In genomic region chr18:3048820-3049349, GRCh38 we compare ENCODE assay signal across 27 cellular contexts.
"Had no signal": no experiment of that assay in that cellular context is flagged by ENCODE, and none has a peak within 500 bp of the region (broad histone marks: within the 10 kb centered on the region; RNA-seq: fewer than 3 reads in every experiment).

No MANE protein-coding gene starts in this region.

- ATAC-seq: left colon; left lung; lower lobe of right lung; naive thymus-derived CD8-positive, alpha-beta T cell; right cardiac atrium; sciatic nerve; stimulated activated naive B cell treated with anti-CD40 and anti-IgM and Interleukin-4, amounts not matched to agents 10 μg/mL and 1 μg/mL and 100 μg/mL, for 72 hours; stimulated activated naive CD8-positive, alpha-beta T cell treated with anti-CD3 and anti-CD28 coated beads, Interleukin-15, Interleukin-2, amounts not matched to agents 100 U/mL and 50 U/mL, for 24 hours had no signal

- H3K36me3 ChIP-seq: left lung, lower lobe of right lung, ovary, stomach, thyroid gland, transverse colon, upper lobe of left lung, vagina had no signal

- H3K27ac ChIP-seq: left lung, lower lobe of right lung, ovary, skin epidermis, testis, thyroid gland, transverse colon, vagina had no signal

- H3K9me3 ChIP-seq: left lung, lower lobe of right lung, ovary, stomach, testis, thyroid gland, transverse colon, upper lobe of left lung, vagina had no signal

- H3K27ac Mint-ChIP-seq: progenitor cell of endocrine pancreas; stimulated activated naive B cell treated with anti-CD40 and anti-IgM and Interleukin-4, amounts not matched to agents 10 μg/mL and 1 μg/mL and 100 μg/mL, for 72 hours had no signal

- H3K4me3 Mint-ChIP-seq: immature natural killer cell; naive thymus-derived CD8-positive, alpha-beta T cell; nephron progenitor cell; stimulated activated naive B cell treated with anti-CD40 and anti-IgM and Interleukin-4, amounts not matched to agents 10 μg/mL and 1 μg/mL and 100 μg/mL, for 72 hours had no signal

- H3K27me3 Mint-ChIP-seq: naive thymus-derived CD8-positive, alpha-beta T cell; progenitor cell of endocrine pancreas had no signal

- FAIRE-seq: islet of Langerhans, kidney had no signal

- H3K4me3 ChIP-seq: left lung, lower lobe of right lung, ovary, skin epidermis, stomach, testis, thyroid gland, transverse colon, upper lobe of left lung, vagina had no signal

- H3K4me1 ChIP-seq: thyroid gland, vagina had no signal

- DNase-seq: immature natural killer cell; kidney; left colon; left lung; lower lobe of right lung; mammary epithelial cell; mesenchymal stem cell; naive thymus-derived CD8-positive, alpha-beta T cell; nephron progenitor cell; ovary; right cardiac atrium; stimulated activated CD4-positive, alpha-beta T cell treated with anti-CD3 and anti-CD28 coated beads, Interleukin-12 subunit alpha, Interleukin-12 subunit beta, amount 100 ng/mL, for 4 hours; stimulated activated CD4-positive, alpha-beta T cell treated with anti-CD3 and anti-CD28 coated beads, Interleukin-15, amount 100 ng/mL, for 24 hours; stimulated activated CD4-positive, alpha-beta T cell treated with anti-CD3 and anti-CD28 coated beads, Interleukin-2, amount 100 ng/mL, for 24 hours; stimulated activated CD4-positive, alpha-beta T cell treated with anti-CD3 and anti-CD28 coated beads, Interleukin-4, amount 100 ng/mL, for 1 hour; stimulated activated naive B cell treated with anti-CD40 and anti-IgM and Interleukin-4, amounts not matched to agents 10 μg/mL and 1 μg/mL and 100 μg/mL, for 72 hours; stimulated activated naive CD8-positive, alpha-beta T cell treated with anti-CD3 and anti-CD28 coated beads, Interleukin-15, Interleukin-2, amounts not matched to agents 100 U/mL and 50 U/mL, for 24 hours; stomach; testis; thyroid gland; transverse colon had no signal

- H3K27me3 ChIP-seq: left lung, ovary, stomach, testis, thyroid gland, transverse colon, upper lobe of left lung, vagina had no signal
